ENCODE assay signal across 17 cellular contexts in genomic region chr19:16436780-16437179, GRCh38. TPM values are rescaled to one million over a fixed set of nuclear protein-coding genes. Genes with fewer than 3 reads are reported as not detected.
DNase-seq lines count a peak whose midpoint lies in the region; ATAC-seq and TF ChIP-seq lines count a peak whose summit lies in the region.
"Had no signal": no experiment of that assay in that cellular context is flagged by ENCODE, and none has a peak within 500 bp of the region (broad histone marks: within the 10 kb centered on the region; RNA-seq: fewer than 3 reads in every experiment).

No MANE protein-coding gene starts in this region.

- H3K27ac ChIP-seq in brain microvascular endothelial cell (peak overlapping the region; percentile 88), tibial artery (peak overlapping the region; percentile 49 to 56)
- H3K27ac ChIP-seq: A549 had no signal

- TF ChIP-seq CTCF in brain microvascular endothelial cell (IDR thresholded peaks at IDR 0.05; ENCODE audit: low read depth, low read length, missing control alignments) (peak; percentile 10), tibial artery (IDR thresholded peaks at IDR 0.05) (no peak), HFFc6 (IDR thresholded peaks at IDR 0.05) (no peak)

- peaks cover 13% of the 10 kb centered on the region for H3K4me1 Mint-ChIP-seq in activated naive CD4-positive, alpha-beta T cell treated with anti-CD3 and anti-CD28 coated beads, Interleukin-2, amount 10 ng/mL, durations not matched to agents 7 days and 5 days
- peaks cover 29 to 38% of the 10 kb centered on the region in 2 donors for H3K4me1 Mint-ChIP-seq in natural killer cell treated with Interleukin-12 subunit alpha and Interleukin-12 subunit beta and Interleukin-15 and Interleukin-18, amount 100 ng/mL, for 72 hours (ENCODE audit: low read depth in 2 of 2)
- H3K4me1 Mint-ChIP-seq in HFFc6 (ENCODE audit: low read depth) = peaks cover 27% of the 10 kb centered on the region

- H3K4me3 Mint-ChIP-seq in activated naive CD4-positive, alpha-beta T cell treated with anti-CD3 and anti-CD28 coated beads, Interleukin-2, amount 10 ng/mL, durations not matched to agents 7 days and 5 days = no peak overlapping the region
- H3K4me3 Mint-ChIP-seq in natural killer cell treated with Interleukin-12 subunit alpha and Interleukin-12 subunit beta and Interleukin-15 and Interleukin-18, amount 100 ng/mL, for 72 hours = peak overlapping the region; percentile 73
- no peak overlapping the region for H3K4me3 Mint-ChIP-seq in HFFc6

- intact Hi-C loops in tibial artery (cut with DNase I; ENCODE audit: low total_unique reads) = no loop called here

- H3K9me3 ChIP-seq in tibial artery = no peaks in the 10 kb centered on the region
- H3K9me3 ChIP-seq: A549, testis had no signal

- in situ Hi-C loops in brain microvascular endothelial cell (cut with HindIII; ENCODE audit: low pct_ligation_motif_present, low sequenced_read_pairs) = no loop called here

- DNase-seq in activated naive CD4-positive, alpha-beta T cell treated with anti-CD3 and anti-CD28 coated beads, Interleukin-2, amount 10 ng/mL, durations not matched to agents 7 days and 5 days = no peak
- no peak for DNase-seq in activated naive CD4-positive, alpha-beta T cell (lab: John Stamatoyannopoulos, UW)
- DNase-seq in brain microvascular endothelial cell (no peak), tibial artery (no peak), HFFc6 (no peak), GF-D8 (lab: John Stamatoyannopoulos, UW) (no peak)
- no peak for DNase-seq in natural killer cell treated with Interleukin-12 subunit alpha and Interleukin-12 subunit beta and Interleukin-15 and Interleukin-18, amount 100 ng/mL, for 72 hours (ENCODE audit: low spot score)
- DNase-seq in stimulated activated CD4-positive, alpha-beta T cell treated with anti-CD3 and anti-CD28 coated beads, Interleukin-4, amount 100 ng/mL, for 24 hours = no peak
- DNase-seq: activated CD4-positive, alpha-beta T cell treated with anti-CD3 and anti-CD28 coated beads, Interleukin-2, amount 50 U/mL, for 48 hours; activated gamma-delta T cell treated with Interleukin-2 at 50 U/mL for 16 hours; HCEC 1CT; NCI-H446; testis had no signal

- H3K27me3 ChIP-seq in brain microvascular endothelial cell (replicated peaks) (no peaks in the 10 kb centered on the region), tibial artery (no peaks in the 10 kb centered on the region)
- H3K27me3 ChIP-seq: testis had no signal

- H3K9me3 Mint-ChIP-seq in activated naive CD4-positive, alpha-beta T cell treated with anti-CD3 and anti-CD28 coated beads, Interleukin-2, amount 10 ng/mL, durations not matched to agents 7 days and 5 days = no peaks in the 10 kb centered on the region
- H3K9me3 Mint-ChIP-seq in natural killer cell treated with Interleukin-12 subunit alpha and Interleukin-12 subunit beta and Interleukin-15 and Interleukin-18, amount 100 ng/mL, for 72 hours = no peaks in the 10 kb centered on the region
- H3K9me3 Mint-ChIP-seq in HFFc6 = no peaks in the 10 kb centered on the region

- H3K4me1 ChIP-seq in tibial artery = peaks cover 0 to 35% (median 10%) of the 10 kb centered on the region in 4 donors
- H3K4me1 ChIP-seq: A549 had no signal

- ATAC-seq in natural killer cell treated with Interleukin-12 subunit alpha and Interleukin-12 subunit beta and Interleukin-15 and Interleukin-18, amount 100 ng/mL, for 72 hours = no peak
- ATAC-seq: A549, Panc1 had no signal

- peaks cover 17% of the 10 kb centered on the region for H3K36me3 ChIP-seq in brain microvascular endothelial cell (replicated peaks)
- peaks cover 36 to 75% (median 50%) of the 10 kb centered on the region in 3 donors for H3K36me3 ChIP-seq in tibial artery

- no peaks in the 10 kb centered on the region for H3K27me3 Mint-ChIP-seq in activated naive CD4-positive, alpha-beta T cell treated with anti-CD3 and anti-CD28 coated beads, Interleukin-2, amount 10 ng/mL, durations not matched to agents 7 days and 5 days
- H3K27me3 Mint-ChIP-seq in natural killer cell treated with Interleukin-12 subunit alpha and Interleukin-12 subunit beta and Interleukin-15 and Interleukin-18, amount 100 ng/mL, for 72 hours = no peaks in the 10 kb centered on the region
- no peaks in the 10 kb centered on the region for H3K27me3 Mint-ChIP-seq in HFFc6 (ENCODE audit: insufficient read depth)

- CTCF ChIA-PET in activated naive CD4-positive, alpha-beta T cell treated with anti-CD3 and anti-CD28 coated beads, Interleukin-2, amount 10 ng/mL, durations not matched to agents 7 days and 5 days (lab: Charles Lee) = no interaction called here

- H3K4me3 ChIP-seq in brain microvascular endothelial cell (ENCODE audit: low read depth, low read length) (no peak overlapping the region), tibial artery (no peak overlapping the region)
- H3K4me3 ChIP-seq: A549, testis had no signal

- peaks cover 32% of the 10 kb centered on the region for H3K36me3 Mint-ChIP-seq in activated naive CD4-positive, alpha-beta T cell treated with anti-CD3 and anti-CD28 coated beads, Interleukin-2, amount 10 ng/mL, durations not matched to agents 7 days and 5 days
- H3K36me3 Mint-ChIP-seq in natural killer cell treated with Interleukin-12 subunit alpha and Interleukin-12 subunit beta and Interleukin-15 and Interleukin-18, amount 100 ng/mL, for 72 hours = peaks cover 8% of the 10 kb centered on the region
- peaks cover 20% of the 10 kb centered on the region for H3K36me3 Mint-ChIP-seq in HFFc6 (ENCODE audit: low read depth)

- peak overlapping the region; percentile 73 for H3K27ac Mint-ChIP-seq in activated naive CD4-positive, alpha-beta T cell treated with anti-CD3 and anti-CD28 coated beads, Interleukin-2, amount 10 ng/mL, durations not matched to agents 7 days and 5 days
- peak overlapping the region; percentile 87 to 93 for H3K27ac Mint-ChIP-seq in natural killer cell treated with Interleukin-12 subunit alpha and Interleukin-12 subunit beta and Interleukin-15 and Interleukin-18, amount 100 ng/mL, for 72 hours
- no peak overlapping the region for H3K27ac Mint-ChIP-seq in HFFc6

RNA-seq across cellular contexts. Expression of gene EPS15L1, which starts 35.0 kb away (rescaled TPM):
- 10 to 100 TPM; 66.6 to 78.4 TPM for total RNA-seq in natural killer cell treated with Interleukin-12 subunit alpha and Interleukin-12 subunit beta and Interleukin-15 and Interleukin-18, amount 100 ng/mL, for 72 hours
- 10 to 100 TPM; 27.3 to 29.6 (median 28.4) TPM for total RNA-seq in HFFc6 (2021; fragmentation: NEBNext Ultra II Directional; extraction: Animal tissue kit (Norgen Biotek cat#: 25700))

RNA-seq across cellular contexts. Expression of gene CALR3, which starts 59.2 kb away (rescaled TPM):
- not detected for total RNA-seq in natural killer cell treated with Interleukin-12 subunit alpha and Interleukin-12 subunit beta and Interleukin-15 and Interleukin-18, amount 100 ng/mL, for 72 hours
- total RNA-seq in HFFc6 (2021; fragmentation: NEBNext Ultra II Directional; extraction: Animal tissue kit (Norgen Biotek cat#: 25700)) = not detected
- total RNA-seq: renal cortical epithelial cell; T-helper 2 cell treated with Interferon-gamma antibody and Interleukin-4, amounts not matched to agents 100 ng/mL and 5 ng/mL, for 36 hours had no signal

RNA-seq across cellular contexts. Expression of gene C19orf44, which starts 59.4 kb away (rescaled TPM):
- 1 to 10 TPM; 3.3 to 7.5 TPM for total RNA-seq in natural killer cell treated with Interleukin-12 subunit alpha and Interleukin-12 subunit beta and Interleukin-15 and Interleukin-18, amount 100 ng/mL, for 72 hours
- 1 to 10 TPM; 2.9 to 4.7 (median 3.7) TPM for total RNA-seq in HFFc6 (2021; fragmentation: NEBNext Ultra II Directional; extraction: Animal tissue kit (Norgen Biotek cat#: 25700))
